ENCODE assay signal across 30 cellular contexts in the genomic region with DNA sequence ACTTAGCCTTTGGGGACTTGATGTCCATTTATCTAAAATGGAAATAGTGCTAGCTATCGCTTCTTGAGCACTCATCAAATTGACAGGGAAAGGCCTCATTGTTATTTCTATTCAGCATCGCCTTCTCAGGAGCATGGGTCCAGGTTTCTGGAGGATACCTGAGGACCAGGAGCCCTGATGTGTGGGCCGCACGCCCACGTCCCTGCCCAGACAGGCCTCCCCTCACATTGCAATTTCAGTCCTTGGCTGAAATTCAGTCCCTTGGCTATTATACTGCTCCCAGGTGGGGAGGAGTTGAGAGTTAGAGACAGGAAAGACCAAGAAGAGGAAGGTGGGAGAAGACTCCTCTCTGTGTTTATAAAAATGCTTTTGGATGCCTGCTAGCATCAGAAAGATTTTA. TPM values are rescaled to one million over a fixed set of nuclear protein-coding genes. Genes with fewer than 3 reads are reported as not detected.
DNase-seq lines count a peak whose midpoint lies in the region; ATAC-seq, FAIRE-seq and TF ChIP-seq lines count a peak whose summit lies in the region.
"Had no signal": no experiment of that assay in that cellular context is flagged by ENCODE, and none has a peak within 500 bp of the region (broad histone marks: within the 10 kb centered on the region; RNA-seq: fewer than 3 reads in every experiment).

No MANE protein-coding gene starts in this region.

- H3K9me3 Mint-ChIP-seq in astrocyte (ENCODE audit: unreplicated experiment) = no peaks in the 10 kb centered on the region
- no peaks in the 10 kb centered on the region for H3K9me3 Mint-ChIP-seq in progenitor cell of endocrine pancreas (ENCODE audit: low read depth)
- H3K9me3 Mint-ChIP-seq: CD8-positive, alpha-beta T cell; mesothelial cell of epicardium; stimulated activated naive CD8-positive, alpha-beta T cell treated with anti-CD3 and anti-CD28 coated beads, Interleukin-15, Interleukin-2, amounts not matched to agents 100 ng/mL and 50 ng/mL, for 24 hours had no signal

- peak overlapping the region; percentile 80 for H3K27ac Mint-ChIP-seq in astrocyte (ENCODE audit: unreplicated experiment)
- no peak overlapping the region for H3K27ac Mint-ChIP-seq in progenitor cell of endocrine pancreas
- H3K27ac Mint-ChIP-seq: B cell; CD8-positive, alpha-beta T cell; mesothelial cell of epicardium; stimulated activated naive CD8-positive, alpha-beta T cell treated with anti-CD3 and anti-CD28 coated beads, Interleukin-15, Interleukin-2, amounts not matched to agents 100 ng/mL and 50 ng/mL, for 24 hours had no signal

- H3K9me3 ChIP-seq in astrocyte (ENCODE audit: insufficient read depth, low read depth, low read length) = no peaks in the 10 kb centered on the region
- H3K9me3 ChIP-seq: body of pancreas, esophagus squamous epithelium, heart left ventricle, MG63, thyroid gland had no signal

- H3K79me2 ChIP-seq in astrocyte (ENCODE audit: insufficient read depth, low read length) = no peaks in the 10 kb centered on the region

- H3K4me1 ChIP-seq in astrocyte (ENCODE audit: insufficient read depth, low read length) = peaks cover 17% of the 10 kb centered on the region
- H3K4me1 ChIP-seq: body of pancreas, foreskin keratinocyte, heart left ventricle had no signal

- peak; percentile 15 for DNase-seq in activated CD8-positive, alpha-beta memory T cell treated with anti-CD3 and anti-CD28 coated beads, Interleukin-2, amount 50 U/mL, for 48 hours
- no peak for DNase-seq in activated CD8-positive, alpha-beta memory T cell treated with anti-CD3 and anti-CD28 coated beads, Interleukin-2, amount 50 U/mL, for 4 hours
- DNase-seq in G401 (ENCODE audit: low spot score) (peak; percentile 32), astrocyte (ENCODE audit: low read depth) (no peak), progenitor cell of endocrine pancreas (ENCODE audit: low spot score, unreplicated experiment) (peak; percentile 7)
- DNase-seq: body of pancreas, cerebellar nuclear complex, esophagus squamous epithelium, foreskin keratinocyte, GOT3, KG1, MG63, NCI-H1105 treated with DMSO at 0.1 percent for 48 hours, NCI-H1930, NCI-H524, OCI-M1, T-helper 2 cell, thyroid gland had no signal

- FAIRE-seq in astrocyte (lab: Jason Lieb, UNC) = no peak
- FAIRE-seq: keratinocyte had no signal

- H3K4me3 ChIP-seq in astrocyte (ENCODE audit: insufficient read depth, low read depth, low read length) = no peak overlapping the region
- H3K4me3 ChIP-seq: body of pancreas, dorsolateral prefrontal cortex, esophagus squamous epithelium, heart left ventricle, MG63, thyroid gland had no signal

- H3K4me3 Mint-ChIP-seq in astrocyte (ENCODE audit: unreplicated experiment) = no peak overlapping the region
- no peak overlapping the region for H3K4me3 Mint-ChIP-seq in progenitor cell of endocrine pancreas (ENCODE audit: low read depth)
- H3K4me3 Mint-ChIP-seq: B cell; CD8-positive, alpha-beta T cell; mesothelial cell of epicardium; stimulated activated naive CD8-positive, alpha-beta T cell treated with anti-CD3 and anti-CD28 coated beads, Interleukin-15, Interleukin-2, amounts not matched to agents 100 ng/mL and 50 ng/mL, for 24 hours had no signal

- TF ChIP-seq CTCF in astrocyte (IDR thresholded peaks at IDR 0.05; ENCODE audit: insufficient read depth, low read depth, low read length) (no peak), progenitor cell of endocrine pancreas (IDR thresholded peaks at IDR 0.05; ENCODE audit: unreplicated experiment) (no peak)

- H3K27me3 ChIP-seq in astrocyte (ENCODE audit: insufficient read depth, low read length) = no peaks in the 10 kb centered on the region
- H3K27me3 ChIP-seq: body of pancreas, MG63, thyroid gland had no signal

- H3K36me3 Mint-ChIP-seq in astrocyte (ENCODE audit: low read depth, unreplicated experiment) = no peaks in the 10 kb centered on the region
- no peaks in the 10 kb centered on the region for H3K36me3 Mint-ChIP-seq in progenitor cell of endocrine pancreas (ENCODE audit: insufficient read depth)
- H3K36me3 Mint-ChIP-seq: CD8-positive, alpha-beta T cell; mesothelial cell of epicardium had no signal

- no peaks in the 10 kb centered on the region for H4K20me1 ChIP-seq in astrocyte (ENCODE audit: insufficient read depth, low read length)

- H2AFZ ChIP-seq in astrocyte (ENCODE audit: low read depth, low read length) = no peak overlapping the region

- no peak overlapping the region for H3K27ac ChIP-seq in astrocyte (ENCODE audit: low read depth, low read length)
- H3K27ac ChIP-seq: body of pancreas, dorsolateral prefrontal cortex, esophagus squamous epithelium, foreskin keratinocyte, heart left ventricle, thyroid gland had no signal

- in situ Hi-C loops in G401 (cut with HindIII; ENCODE audit: low sequenced_read_pairs) = no loop called here

- H3K9ac ChIP-seq in astrocyte (ENCODE audit: low read length) = no peak overlapping the region

- no peaks in the 10 kb centered on the region for H3K36me3 ChIP-seq in astrocyte (ENCODE audit: insufficient read depth, low read length)
- H3K36me3 ChIP-seq: esophagus squamous epithelium, heart left ventricle, MG63, thyroid gland had no signal

- H3K27me3 Mint-ChIP-seq in astrocyte (ENCODE audit: low read depth, unreplicated experiment) (no peaks in the 10 kb centered on the region), progenitor cell of endocrine pancreas (peaks cover 8% of the 10 kb centered on the region)
- H3K27me3 Mint-ChIP-seq: B cell; stimulated activated naive CD8-positive, alpha-beta T cell treated with anti-CD3 and anti-CD28 coated beads, Interleukin-15, Interleukin-2, amounts not matched to agents 100 ng/mL and 50 ng/mL, for 24 hours had no signal

- H3K4me2 ChIP-seq in astrocyte (ENCODE audit: low read length) = no peak overlapping the region

- peaks cover 11% of the 10 kb centered on the region for H3K4me1 Mint-ChIP-seq in astrocyte (ENCODE audit: low read depth, unreplicated experiment)
- no peaks in the 10 kb centered on the region for H3K4me1 Mint-ChIP-seq in progenitor cell of endocrine pancreas (ENCODE audit: low read depth)
- H3K4me1 Mint-ChIP-seq: B cell, mesothelial cell of epicardium had no signal

- ATAC-seq in GM21515 (IDR thresholded peaks at IDR 0.05; ENCODE audit: unreplicated experiment) (no peak), GM21447 (IDR thresholded peaks at IDR 0.05; ENCODE audit: unreplicated experiment) (no peak), GM21390 (IDR thresholded peaks at IDR 0.05; ENCODE audit: unreplicated experiment) (no peak)
- ATAC-seq: body of pancreas; CD8-positive, alpha-beta T cell had no signal

RNA-seq across cellular contexts. Expression of a gene that starts 38.9 kb away (rescaled TPM):
- not detected in 2 replicates for total RNA-seq in G401 (2014; rRNA removed; shearing (Covaris generic))
- total RNA-seq in astrocyte = 2.2 and 3.0 TPM in 2 replicates
- total RNA-seq in progenitor cell of endocrine pancreas = 14.0 and 19.8 TPM in 2 replicates
- total RNA-seq: B cell; CD8-positive, alpha-beta T cell had no signal

RNA-seq across cellular contexts. Expression of a gene that starts 51.8 kb away (rescaled TPM):
- total RNA-seq in G401 (2014; rRNA removed; shearing (Covaris generic)) = not detected in 2 replicates
- total RNA-seq in astrocyte (0.48 and 0.53 TPM in 2 replicates), progenitor cell of endocrine pancreas (0.67 and 0.71 TPM in 2 replicates)
- total RNA-seq: B cell; body of pancreas; CD8-positive, alpha-beta T cell; esophagus squamous epithelium; heart left ventricle; liver; mesothelial cell of epicardium; skeletal muscle tissue; thyroid gland had no signal

Comparison
In these comparisons a context has a peak if more than half of its experiments do, and no peak if none do; other contexts are left out.
1. DNase-seq: peak in activated CD8-positive, alpha-beta memory T cell treated with anti-CD3 and anti-CD28 coated beads, Interleukin-2, amount 50 U/mL, for 48 hours (single experiment), G401 (single experiment) and progenitor cell of endocrine pancreas (single experiment); none in activated CD8-positive, alpha-beta memory T cell treated with anti-CD3 and anti-CD28 coated beads, Interleukin-2, amount 50 U/mL, for 4 hours (single experiment) and astrocyte (single experiment).